Comparison of ENCODE assay signal across 8 cellular contexts in genomic region chr9:133115604-133116345, GRCh38. TPM values are rescaled to one million over a fixed set of nuclear protein-coding genes. Genes with fewer than 3 reads are reported as not detected.
DNase-seq lines count a peak whose midpoint lies in the region; ATAC-seq and TF ChIP-seq lines count a peak whose summit lies in the region.

No MANE protein-coding gene starts in this region.

- H3K4me3 ChIP-seq in astrocyte of the cerebellum (ENCODE audit: low read depth, low read length), result no peak overlapping the region

- peak overlapping the region; percentile 57 for H3K27ac Mint-ChIP-seq in osteocyte (ENCODE audit: unreplicated experiment)

- H3K36me3 Mint-ChIP-seq in osteocyte (ENCODE audit: unreplicated experiment), result no peaks in the 10 kb centered on the region

- peaks cover 71% of the 10 kb centered on the region for H3K4me1 Mint-ChIP-seq in osteocyte (ENCODE audit: unreplicated experiment)

- in situ Hi-C loops in astrocyte of the cerebellum (cut with HindIII; ENCODE audit: low sequenced_read_pairs), result loop anchor here (5.0 kb wide), 1 partner anchor 67 kb away; no protein-coding TSS in a partner anchor

- DNase-seq in GM04504 (ENCODE audit: low read depth) (peak; percentile 65), MV-4-11 (lab: John Stamatoyannopoulos, UW) (peak; percentile 67), astrocyte of the cerebellum (ENCODE audit: low read depth) (peak; percentile 46), osteocyte (ENCODE audit: extremely low spot score, unreplicated experiment) (no peak), ureter (ENCODE audit: low spot score) (no peak), mucosa of gallbladder (ENCODE audit: low spot score) (no peak), left lobe of liver (ENCODE audit: low spot score) (no peak)

- no peaks in the 10 kb centered on the region for H3K27me3 Mint-ChIP-seq in osteocyte (ENCODE audit: unreplicated experiment)

- no peaks in the 10 kb centered on the region for H3K9me3 Mint-ChIP-seq in osteocyte (ENCODE audit: unreplicated experiment)

- no peak overlapping the region for H3K4me3 Mint-ChIP-seq in osteocyte (ENCODE audit: unreplicated experiment)

- no peak for TF ChIP-seq CTCF in astrocyte of the cerebellum (IDR thresholded peaks at IDR 0.05; ENCODE audit: low read depth, low read length, missing control alignments)
- TF ChIP-seq CTCF in osteocyte (IDR thresholded peaks at IDR 0.05), result no peak

- ATAC-seq in GM21447 (IDR thresholded peaks at IDR 0.05; ENCODE audit: unreplicated experiment) (peak; percentile 65), left lobe of liver (no peak)

RNA-seq across cellular contexts. Expression of gene RALGDS, which starts 5.3 kb away (rescaled TPM):
- total RNA-seq in osteocyte (35.1 and 38.4 TPM in 2 replicates), ureter (57.9 TPM), mucosa of gallbladder (50.7 TPM), left lobe of liver (4.7 TPM)

RNA-seq across cellular contexts. Expression of gene GBGT1, which starts 47.9 kb away (rescaled TPM):
- total RNA-seq in osteocyte, result 3.1 and 4.1 TPM in 2 replicates
- total RNA-seq in ureter, result 17.2 TPM
- total RNA-seq in mucosa of gallbladder, result 26.5 TPM
- 1.2 TPM for total RNA-seq in left lobe of liver

RNA-seq across cellular contexts. Expression of gene CEL, which starts 54.0 kb away (rescaled TPM):
- total RNA-seq in osteocyte, result 1.3 and 1.9 TPM in 2 replicates
- total RNA-seq in ureter, result 3.0 TPM
- 11.9 TPM for total RNA-seq in mucosa of gallbladder
- total RNA-seq in left lobe of liver, result 7.7 TPM

Comparison
In these comparisons a context has a peak if more than half of its experiments do, and no peak if none do; other contexts are left out.
1. DNase-seq: peak in GM04504 (single experiment), MV-4-11 (single experiment) and astrocyte of the cerebellum (single experiment); none in osteocyte (single experiment), ureter (single experiment), mucosa of gallbladder (single experiment) and left lobe of liver (single experiment).